ENCODE assay signal across 8 cellular contexts in the genomic region with DNA sequence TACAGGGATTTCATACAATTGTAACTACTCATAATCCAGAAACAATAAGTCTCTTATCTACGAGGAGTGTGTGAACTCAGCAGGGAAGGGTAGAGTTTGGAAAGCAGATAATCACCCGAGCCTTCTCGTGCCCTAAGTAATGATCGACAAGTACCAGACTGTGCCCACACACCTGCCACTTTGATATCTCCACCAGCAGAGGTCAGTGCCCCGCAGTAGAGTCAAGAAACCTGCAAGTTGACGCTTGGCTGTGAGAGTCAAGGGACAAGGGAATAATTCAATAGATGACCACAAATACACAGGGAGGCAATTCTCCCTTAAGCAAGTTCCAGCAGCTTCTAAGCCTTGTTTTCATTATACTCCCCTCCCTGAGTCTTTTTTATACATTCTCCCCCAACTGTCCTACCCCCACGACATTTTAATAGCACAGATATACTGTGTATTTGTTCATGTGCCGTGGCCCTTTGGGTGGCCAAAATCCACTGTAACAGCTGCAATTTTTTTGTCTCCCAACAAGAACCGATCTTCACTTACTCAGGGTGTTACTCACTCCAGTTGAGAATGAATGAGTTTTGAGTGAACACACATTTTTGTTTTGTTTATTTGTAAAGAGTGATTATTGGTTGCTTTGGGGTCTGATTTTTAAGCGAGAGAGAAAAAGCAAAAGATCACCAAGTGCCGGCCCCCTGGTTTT.
A peak's percentile ranks its signal among the peaks of the same experiment; 100 is the strongest.
DNase-seq lines count a peak whose midpoint lies in the region; ATAC-seq and TF ChIP-seq lines count a peak whose summit lies in the region.

No MANE protein-coding gene starts in this region.

- no peaks in the 10 kb centered on the region for H3K36me3 Mint-ChIP-seq in type B pancreatic cell

- TF ChIP-seq POLR2A in adrenal gland (IDR thresholded peaks at IDR 0.05) (no peak), GM18505 (IDR thresholded peaks at IDR 0.05; ENCODE audit: borderline replicate concordance, extremely low read depth, insufficient read depth, insufficient read length) (no peak)

- no peak overlapping the region for H3K4me3 Mint-ChIP-seq in type B pancreatic cell

- TF ChIP-seq CTCF in adrenal gland (IDR thresholded peaks at IDR 0.05) (peak in 4 of 6 experiments; percentile 25 to 40 (median 32)), type B pancreatic cell (conservative IDR thresholded peaks at IDR 0.05) (peak; percentile 57)

- no peak overlapping the region for H3K4me3 ChIP-seq in adrenal gland

- ATAC-seq in HG02852 (IDR thresholded peaks at IDR 0.05; ENCODE audit: unreplicated experiment) (no peak), GM18505 (IDR thresholded peaks at IDR 0.05; ENCODE audit: unreplicated experiment) (no peak)

- H3K27ac Mint-ChIP-seq in type B pancreatic cell = no peak overlapping the region

- H3K27me3 Mint-ChIP-seq in type B pancreatic cell = no peaks in the 10 kb centered on the region

- H3K27ac ChIP-seq in adrenal gland = no peak overlapping the region

- H3K27me3 ChIP-seq in adrenal gland = no peaks in the 10 kb centered on the region

- intact Hi-C loops in adrenal gland (cut with DNase I) = loop anchor here in 1 of 2 donors (10.0 kb wide), 1 partner anchor 128 kb away; no protein-coding TSS in a partner anchor

- no peaks in the 10 kb centered on the region for H3K9me3 Mint-ChIP-seq in type B pancreatic cell

- peaks cover 0 to 9% of the 10 kb centered on the region in 2 donors for H3K4me1 ChIP-seq in adrenal gland (replicated peaks in 1 of 2)

- peaks cover 14% of the 10 kb centered on the region for H3K4me1 Mint-ChIP-seq in type B pancreatic cell (ENCODE audit: unreplicated experiment)

- peak; percentile 23 for DNase-seq in NCI-H510A treated with DMSO at 0.1 percent for 48 hours (lab: John Stamatoyannopoulos, UW)
- no peak for DNase-seq in NCI-H510A (lab: John Stamatoyannopoulos, UW)
- peak; percentile 34 for DNase-seq in NCI-H146 treated with DMSO at 0.1 percent for 48 hours (lab: John Stamatoyannopoulos, UW; ENCODE audit: unreplicated experiment)
- peak in 5 of 7 donors; percentile 22 to 78 (median 33) for DNase-seq in adrenal gland
- DNase-seq in kidney glomerular epithelial cell (lab: John Stamatoyannopoulos, UW) = peak; percentile 49
- DNase-seq in type B pancreatic cell (ENCODE audit: extremely low spot score, unreplicated experiment) = no peak

- WGBS in adrenal gland, 4 donors = 83 to 90% (median 87%) methylated on average over 11 of the region's 11 CpGs

- no peaks in the 10 kb centered on the region for H3K9me3 ChIP-seq in adrenal gland (replicated peaks in 1 of 3)

- H3K36me3 ChIP-seq in adrenal gland (replicated peaks in 1 of 2) = no peaks in the 10 kb centered on the region

Comparison
In these comparisons a context has a peak if more than half of its experiments do, and no peak if none do; other contexts are left out.
1. DNase-seq: peak in NCI-H510A treated with DMSO at 0.1 percent for 48 hours (single experiment), NCI-H146 treated with DMSO at 0.1 percent for 48 hours (single experiment), adrenal gland (5 of 7) and kidney glomerular epithelial cell (single experiment); none in NCI-H510A (single experiment) and type B pancreatic cell (single experiment).